In the genomic region with DNA sequence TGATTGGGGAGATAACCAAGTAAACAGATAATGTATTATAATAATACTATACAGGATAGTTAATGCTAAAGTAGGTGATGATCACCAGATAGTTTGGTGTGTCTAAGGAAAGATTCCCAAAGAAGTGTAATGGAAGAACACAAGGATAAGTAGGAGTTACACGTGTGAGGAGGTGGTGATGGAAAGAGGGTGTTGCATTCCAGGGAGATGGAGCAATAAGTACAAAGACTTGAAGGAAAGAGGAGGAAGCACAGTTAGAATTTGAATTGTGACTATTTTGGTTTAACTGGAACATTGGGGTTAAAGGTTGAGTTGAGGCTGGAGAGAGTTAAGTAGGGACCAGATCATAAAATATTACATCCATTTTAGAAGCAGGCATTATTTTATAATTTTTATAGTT, we compare ENCODE assay signal across 17 cellular contexts.
A peak's percentile ranks its signal among the peaks of the same experiment; 100 is the strongest.
DNase-seq lines count a peak whose midpoint lies in the region; ATAC-seq and TF ChIP-seq lines count a peak whose summit lies in the region.
"Had no signal": no experiment of that assay in that cellular context is flagged by ENCODE, and none has a peak within 500 bp of the region (broad histone marks: within the 10 kb centered on the region; RNA-seq: fewer than 3 reads in every experiment).

No MANE protein-coding gene starts in this region.

- peaks cover 0 to 4% (median 0%) of the 10 kb centered on the region in 4 donors for H3K4me1 Mint-ChIP-seq in CD4-positive, CD25-positive, alpha-beta regulatory T cell
- H3K4me1 Mint-ChIP-seq: CD8-positive, alpha-beta memory T cell had no signal

- no peak overlapping the region for H2BK120ac ChIP-seq in mesendoderm (ENCODE audit: low read depth, low read length)

- no CpG with 5 or more reads among the region's 1 CpG for WGBS in mesendoderm (ENCODE audit: extremely low coverage, insufficient coverage, low lambda C conversion rate)

- H3K27me3 Mint-ChIP-seq in CD4-positive, CD25-positive, alpha-beta regulatory T cell = no peaks in the 10 kb centered on the region
- H3K27me3 Mint-ChIP-seq: CD8-positive, alpha-beta memory T cell; IgD-negative memory B cell had no signal

- no peaks in the 10 kb centered on the region for H3K79me1 ChIP-seq in mesendoderm (ENCODE audit: low read length)

- H3K9me3 Mint-ChIP-seq in CD4-positive, CD25-positive, alpha-beta regulatory T cell = no peaks in the 10 kb centered on the region
- H3K9me3 Mint-ChIP-seq: CD8-positive, alpha-beta memory T cell; IgD-negative memory B cell had no signal

- H4K8ac ChIP-seq in mesendoderm (ENCODE audit: low read depth, low read length) = no peak overlapping the region

- H3K36me3 ChIP-seq in CD4-positive, CD25-positive, alpha-beta regulatory T cell (ENCODE audit: control insufficient read depth, insufficient read depth, low read length) = peaks cover 24% of the 10 kb centered on the region
- H3K36me3 ChIP-seq in HEK293 (ENCODE audit: control insufficient read depth in 2 of 2, insufficient read depth in 1 of 2, low read length in 2 of 2) (peaks cover 21% of the 10 kb centered on the region in 2 experiments), fibroblast of lung (ENCODE audit: control insufficient read depth, insufficient read depth, low read length) (no peaks in the 10 kb centered on the region), mesendoderm (ENCODE audit: control insufficient read depth, insufficient read depth, low read length) (no peaks in the 10 kb centered on the region), SJCRH30 (peaks cover 38% of the 10 kb centered on the region)

- no peak overlapping the region for H3K4me2 ChIP-seq in fibroblast of lung (ENCODE audit: extremely low read depth, insufficient read depth, low read length)
- no peak overlapping the region for H3K4me2 ChIP-seq in mesendoderm (ENCODE audit: low read length)
- H3K4me2 ChIP-seq: BLaER1, PC-9 had no signal

- CTCF ChIA-PET in HEK293 (lab: Yijun Ruan, JAX) = interaction anchor here (0.7 kb wide), 1 partner anchor 27 kb away, joined by 4 read pairs; no protein-coding TSS in a partner anchor

- POLR2A ChIA-PET in HEK293 (lab: Yijun Ruan, JAX) = no interaction called here

- no peak for ATAC-seq in CD4-positive, CD25-positive, alpha-beta regulatory T cell (ENCODE audit: low read depth in 2 of 2)
- ATAC-seq in HG02981 (IDR thresholded peaks at IDR 0.05; ENCODE audit: unreplicated experiment) (no peak), HG03159 (IDR thresholded peaks at IDR 0.05; ENCODE audit: unreplicated experiment) (no peak)

- no peak overlapping the region for H3K23ac ChIP-seq in mesendoderm (ENCODE audit: low read length)

- H2BK15ac ChIP-seq in mesendoderm (replicated peaks; ENCODE audit: low read depth) = no peak overlapping the region

- no peak overlapping the region for H3K4ac ChIP-seq in mesendoderm (ENCODE audit: low read depth, low read length)

- no peak overlapping the region for H3K56ac ChIP-seq in mesendoderm (ENCODE audit: low read length)

- no peaks in the 10 kb centered on the region for H4K20me1 ChIP-seq in fibroblast of lung (ENCODE audit: control insufficient read depth, extremely low read depth, insufficient read depth, low read length)
- H4K20me1 ChIP-seq: BLaER1 had no signal

- no peak for DNase-seq in CD4-positive, CD25-positive, alpha-beta regulatory T cell
- DNase-seq in fibroblast of lung (ENCODE audit: low read depth in 2 of 2) = peak; percentile 7 to 22
- DNase-seq in mesendoderm = peak; percentile 57
- DNase-seq in SJCRH30 = no peak
- DNase-seq in NCI-H526 (lab: John Stamatoyannopoulos, UW) = no peak
- DNase-seq: CD8-positive, alpha-beta memory T cell; GOT3; NCI-H1105 treated with DMSO at 0.1 percent for 48 hours; NCI-H1694; NCI-H524 treated with DMSO at 0.1 percent for 48 hours; PC-9 had no signal

- TF ChIP-seq CTCF in HEK293 (tag by site-specific recombination; IDR thresholded peaks at IDR 0.05) (no peak), fibroblast of lung (conservative IDR thresholded peaks at IDR 0.05 in 1 of 2, IDR thresholded peaks at IDR 0.05 in 1 of 2; ENCODE audit: low read depth in 1 of 2, low read length in 2 of 2) (no peak)

- H3K36me3 Mint-ChIP-seq in CD4-positive, CD25-positive, alpha-beta regulatory T cell = peaks cover 30% of the 10 kb centered on the region

- H3K4me1 ChIP-seq in CD4-positive, CD25-positive, alpha-beta regulatory T cell (ENCODE audit: control insufficient read depth, insufficient read depth, low read length, poor library complexity, severe bottlenecking) = no peaks in the 10 kb centered on the region
- H3K4me1 ChIP-seq in HEK293 (ENCODE audit: control insufficient read depth, insufficient read depth, low read length) (no peaks in the 10 kb centered on the region), fibroblast of lung (ENCODE audit: control insufficient read depth, extremely low read depth, insufficient read depth, low read length) (no peaks in the 10 kb centered on the region), mesendoderm (ENCODE audit: control insufficient read depth, low read depth, low read length) (no peaks in the 10 kb centered on the region), SJCRH30 (no peaks in the 10 kb centered on the region; the same call in none of the 2 replicates)
- H3K4me1 ChIP-seq: SJSA1 had no signal

- no peak overlapping the region for H2AFZ ChIP-seq in fibroblast of lung (ENCODE audit: low read length)
- H2AFZ ChIP-seq: PC-9 had no signal

- no peaks in the 10 kb centered on the region for H3K27me3 ChIP-seq in CD4-positive, CD25-positive, alpha-beta regulatory T cell (ENCODE audit: control insufficient read depth, insufficient read depth, low read length)
- H3K27me3 ChIP-seq in fibroblast of lung (ENCODE audit: control insufficient read depth, insufficient read depth, low read length) (no peaks in the 10 kb centered on the region), mesendoderm (ENCODE audit: insufficient read depth, low read length, poor library complexity) (no peaks in the 10 kb centered on the region), SJCRH30 (no peaks in the 10 kb centered on the region)
- H3K27me3 ChIP-seq: BLaER1, SJSA1 had no signal

- H3K9me3 ChIP-seq in CD4-positive, CD25-positive, alpha-beta regulatory T cell (ENCODE audit: control insufficient read depth in 2 of 2, low read length in 2 of 2) = no peaks in the 10 kb centered on the region
- H3K9me3 ChIP-seq in HEK293 (ENCODE audit: control insufficient read depth, insufficient read depth, low read depth, low read length) (no peaks in the 10 kb centered on the region), fibroblast of lung (ENCODE audit: control insufficient read depth, insufficient read depth, low read depth, low read length) (no peaks in the 10 kb centered on the region), SJCRH30 (replicated peaks) (no peaks in the 10 kb centered on the region)
- H3K9me3 ChIP-seq: SJSA1 had no signal

- no peak overlapping the region for H4K5ac ChIP-seq in mesendoderm (ENCODE audit: low read length)

- no peak overlapping the region for H3K4me3 ChIP-seq in CD4-positive, CD25-positive, alpha-beta regulatory T cell (ENCODE audit: low read depth, low read length)
- no peak overlapping the region for H3K4me3 ChIP-seq in HEK293 (ENCODE audit: low read depth, low read length)
- H3K4me3 ChIP-seq in fibroblast of lung (replicated peaks in 1 of 4; ENCODE audit: control extremely low read depth in 1 of 4, insufficient read depth in 1 of 4, low read depth in 3 of 4, low read length in 4 of 4) = no peak overlapping the region
- no peak overlapping the region for H3K4me3 ChIP-seq in mesendoderm (ENCODE audit: low read length)
- H3K4me3 ChIP-seq in SJCRH30 = no peak overlapping the region
- H3K4me3 ChIP-seq: BLaER1, PC-9, SJSA1 had no signal

- H3K9ac ChIP-seq in fibroblast of lung (ENCODE audit: insufficient read depth, low read length) = no peak overlapping the region
- H3K9ac ChIP-seq in mesendoderm (ENCODE audit: low read length) = no peak overlapping the region
- H3K9ac ChIP-seq: BLaER1 had no signal

- H3K79me2 ChIP-seq in fibroblast of lung (ENCODE audit: control insufficient read depth, insufficient read depth, low read length) (no peaks in the 10 kb centered on the region), mesendoderm (ENCODE audit: control insufficient read depth, insufficient read depth, low read length) (no peaks in the 10 kb centered on the region)

- H3K27ac Mint-ChIP-seq in CD4-positive, CD25-positive, alpha-beta regulatory T cell = peak overlapping the region in 2 of 3 donors; percentile 1 to 97
- H3K27ac Mint-ChIP-seq: IgD-negative memory B cell had no signal

- no peak overlapping the region for H2AK5ac ChIP-seq in mesendoderm (ENCODE audit: low read length)

- H3K4me3 Mint-ChIP-seq in CD4-positive, CD25-positive, alpha-beta regulatory T cell = no peak overlapping the region
- H3K4me3 Mint-ChIP-seq: CD8-positive, alpha-beta memory T cell; IgD-negative memory B cell had no signal

- H2BK5ac ChIP-seq in mesendoderm (ENCODE audit: low read length) = no peak overlapping the region

- no peak overlapping the region for H3K27ac ChIP-seq in CD4-positive, CD25-positive, alpha-beta regulatory T cell (ENCODE audit: insufficient read depth, low read length, poor library complexity, severe bottlenecking)
- H3K27ac ChIP-seq in HEK293 (ENCODE audit: extremely low read depth, low read depth, low read length) (no peak overlapping the region), fibroblast of lung (ENCODE audit: insufficient read depth, low read length) (no peak overlapping the region), mesendoderm (ENCODE audit: low read depth, low read length) (no peak overlapping the region), SJCRH30 (no peak overlapping the region)
- H3K27ac ChIP-seq: BLaER1, PC-9, SJSA1 had no signal

- no peak overlapping the region for H3K18ac ChIP-seq in mesendoderm (ENCODE audit: low read length)

TF ChIP-seq in HEK293, 187 proteins besides CTCF, POLR2A, EP300 and RAD21:
- TF ChIP-seq, protein P1, sequence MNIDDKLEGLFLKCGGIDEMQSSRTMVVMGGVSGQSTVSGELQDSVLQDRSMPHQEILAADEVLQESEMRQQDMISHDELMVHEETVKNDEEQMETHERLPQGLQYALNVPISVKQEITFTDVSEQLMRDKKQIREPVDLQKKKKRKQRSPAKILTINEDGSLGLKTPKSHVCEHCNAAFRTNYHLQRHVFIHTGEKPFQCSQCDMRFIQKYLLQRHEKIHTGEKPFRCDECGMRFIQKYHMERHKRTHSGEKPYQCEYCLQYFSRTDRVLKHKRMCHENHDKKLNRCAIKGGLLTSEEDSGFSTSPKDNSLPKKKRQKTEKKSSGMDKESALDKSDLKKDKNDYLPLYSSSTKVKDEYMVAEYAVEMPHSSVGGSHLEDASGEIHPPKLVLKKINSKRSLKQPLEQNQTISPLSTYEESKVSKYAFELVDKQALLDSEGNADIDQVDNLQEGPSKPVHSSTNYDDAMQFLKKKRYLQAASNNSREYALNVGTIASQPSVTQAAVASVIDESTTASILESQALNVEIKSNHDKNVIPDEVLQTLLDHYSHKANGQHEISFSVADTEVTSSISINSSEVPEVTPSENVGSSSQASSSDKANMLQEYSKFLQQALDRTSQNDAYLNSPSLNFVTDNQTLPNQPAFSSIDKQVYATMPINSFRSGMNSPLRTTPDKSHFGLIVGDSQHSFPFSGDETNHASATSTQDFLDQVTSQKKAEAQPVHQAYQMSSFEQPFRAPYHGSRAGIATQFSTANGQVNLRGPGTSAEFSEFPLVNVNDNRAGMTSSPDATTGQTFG (tag by site-specific recombination; IDR thresholded peaks at IDR 0.05; ENCODE audit: borderline replicate concordance) = no peak
- 0 out of 2 replicates have a peak, but pooled peaks have one; percentile 10 for TF ChIP-seq EGR2 (tag by site-specific recombination; IDR thresholded peaks at IDR 0.05; ENCODE audit: low read depth)

Comparison
In these comparisons a context has a peak if more than half of its experiments do, and no peak if none do; other contexts are left out.
1. DNase-seq: peak in fibroblast of lung (2 of 2) and mesendoderm (single experiment); none in CD4-positive, CD25-positive, alpha-beta regulatory T cell (0 of 3), SJCRH30 (0 of 2) and NCI-H526 (0 of 2).